7 cellular contexts compared by ENCODE assay signal in the genomic region with DNA sequence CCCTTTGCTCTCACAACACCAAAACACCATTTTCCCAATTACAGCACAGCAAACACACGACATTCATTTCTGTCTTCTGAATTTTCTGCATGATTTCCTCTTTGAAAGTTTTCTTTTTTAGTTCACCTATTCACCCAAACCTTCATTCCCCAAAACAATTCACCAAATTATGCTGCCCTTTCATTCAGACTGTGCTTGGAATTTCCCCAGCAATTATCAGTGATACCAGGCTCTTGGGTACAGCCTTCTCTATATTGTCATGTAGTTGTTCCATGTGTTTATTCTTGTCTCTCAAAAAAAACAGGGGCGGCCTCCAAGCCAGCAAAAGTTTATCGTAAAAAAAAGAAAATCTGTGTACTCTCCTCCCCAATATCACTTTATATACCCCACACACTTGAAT. TPM values are rescaled to one million over a fixed set of nuclear protein-coding genes. Genes with fewer than 3 reads are reported as not detected.
"Had no signal": no experiment of that assay in that cellular context is flagged by ENCODE, and none has a peak within 500 bp of the region (broad histone marks: within the 10 kb centered on the region; RNA-seq: fewer than 3 reads in every experiment).

No MANE protein-coding gene starts in this region.

- H3K9me3 ChIP-seq: HAP-1 had no signal

- H3K9ac ChIP-seq: GM23248 had no signal

- H3K4me3 ChIP-seq: GM23248, HAP-1 had no signal

- H3K27ac ChIP-seq: GM23248 had no signal

- H2AFZ ChIP-seq: GM23248 had no signal

- H3K4me1 ChIP-seq: HAP-1 had no signal

- DNase-seq: GM23248, GOT3, H7, IMR-90 had no signal

- FAIRE-seq: HTR-8/SVneo had no signal

- H3K36me3 ChIP-seq: HAP-1 had no signal

RNA-seq across cellular contexts. Expression of a gene that starts 9.0 kb away (rescaled TPM):
- total RNA-seq: GM23248, HT-29, IMR-90 had no signal
- polyA plus RNA-seq: GM23248, IMR-90 had no signal
